In the genomic region with DNA sequence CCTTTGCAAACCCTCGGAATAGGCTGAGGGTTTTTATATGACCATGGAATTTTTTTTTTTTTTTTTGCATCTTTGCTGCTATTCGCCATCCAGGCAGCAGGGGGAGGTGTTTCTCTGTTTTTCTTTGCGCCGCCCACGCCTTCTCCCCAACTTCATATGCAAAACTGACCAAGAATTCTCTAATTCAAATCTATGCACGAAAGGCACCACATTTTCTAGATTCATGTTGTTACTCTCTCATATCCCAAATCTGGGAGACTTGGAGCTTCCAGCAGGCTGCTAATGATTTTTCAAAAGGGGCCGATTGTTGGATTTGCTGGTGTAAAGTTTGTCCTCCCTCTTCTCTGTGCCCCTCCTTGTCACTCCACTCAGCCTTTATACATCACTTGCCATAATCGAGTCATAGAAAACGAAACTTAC, we compare ENCODE assay signal across 8 cellular contexts. TPM values are rescaled to one million over a fixed set of nuclear protein-coding genes. Genes with fewer than 3 reads are reported as not detected.
A peak's percentile ranks its signal among the peaks of the same experiment; 100 is the strongest.
DNase-seq lines count a peak whose midpoint lies in the region; ATAC-seq and TF ChIP-seq lines count a peak whose summit lies in the region.

No MANE protein-coding gene starts in this region.

- peak overlapping the region in 1 of 2 experiments; percentile 15; a peak in 1 of 4 replicates for H3K4me3 ChIP-seq in DND-41 (ENCODE audit: low read depth in 1 of 2, low read length in 2 of 2)
- peak overlapping the region in 3 of 4 donors; percentile 15 to 55 (median 17) for H3K4me3 ChIP-seq in esophagus squamous epithelium

- ATAC-seq in DND-41 (ENCODE audit: insufficient read depth, low read depth) (peak; percentile 36; the same call in 1 of the 3 replicates), HG02943 (IDR thresholded peaks at IDR 0.05; ENCODE audit: low read depth, unreplicated experiment) (peak; percentile 34), HG02981 (IDR thresholded peaks at IDR 0.05; ENCODE audit: unreplicated experiment) (no peak)
- peak in 1 of 2 donors; percentile 21 for ATAC-seq in natural killer cell treated with Interleukin-12 subunit alpha and Interleukin-12 subunit beta and Interleukin-15 and Interleukin-18, amount 100 ng/mL, for 72 hours
- peak; percentile 68 for ATAC-seq in stimulated activated effector memory CD8-positive, alpha-beta T cell treated with anti-CD3 and anti-CD28 coated beads, Interleukin-12 subunit alpha, Interleukin-12 subunit beta, amount 100 ng/mL, for 72 hours

- H3K27ac Mint-ChIP-seq in activated T-cell treated with anti-CD3 and anti-CD28 coated beads, Interleukin-2, amount 50 U/mL, for 24 hours = peak overlapping the region; percentile 81
- H3K27ac Mint-ChIP-seq in natural killer cell treated with Interleukin-12 subunit alpha and Interleukin-12 subunit beta and Interleukin-15 and Interleukin-18, amount 100 ng/mL, for 72 hours = peak overlapping the region in 1 of 2 donors; percentile 14
- peak overlapping the region; percentile 85 for H3K27ac Mint-ChIP-seq in stimulated activated effector memory CD8-positive, alpha-beta T cell treated with anti-CD3 and anti-CD28 coated beads, Interleukin-12 subunit alpha, Interleukin-12 subunit beta, amount 100 ng/mL, for 72 hours

- WGBS in esophagus squamous epithelium, 2 donors = 0 to 1% methylated on average over 9 of the region's 9 CpGs

- H3K36me3 ChIP-seq in DND-41 (ENCODE audit: insufficient read depth, low read length) = no peaks in the 10 kb centered on the region
- no peaks in the 10 kb centered on the region for H3K36me3 ChIP-seq in esophagus squamous epithelium

- H3K9ac ChIP-seq in DND-41 (ENCODE audit: low read depth, low read length) = no peak overlapping the region

- H3K9me3 Mint-ChIP-seq in activated T-cell treated with anti-CD3 and anti-CD28 coated beads, Interleukin-2, amount 50 U/mL, for 24 hours = no peaks in the 10 kb centered on the region
- no peaks in the 10 kb centered on the region for H3K9me3 Mint-ChIP-seq in natural killer cell treated with Interleukin-12 subunit alpha and Interleukin-12 subunit beta and Interleukin-15 and Interleukin-18, amount 100 ng/mL, for 72 hours
- H3K9me3 Mint-ChIP-seq in stimulated activated effector memory CD8-positive, alpha-beta T cell treated with anti-CD3 and anti-CD28 coated beads, Interleukin-12 subunit alpha, Interleukin-12 subunit beta, amount 100 ng/mL, for 72 hours = no peaks in the 10 kb centered on the region

- H3K4me3 Mint-ChIP-seq in activated T-cell treated with anti-CD3 and anti-CD28 coated beads, Interleukin-2, amount 50 U/mL, for 24 hours = peak overlapping the region; percentile 67
- peak overlapping the region; percentile 67 for H3K4me3 Mint-ChIP-seq in natural killer cell treated with Interleukin-12 subunit alpha and Interleukin-12 subunit beta and Interleukin-15 and Interleukin-18, amount 100 ng/mL, for 72 hours
- peak overlapping the region; percentile 62 for H3K4me3 Mint-ChIP-seq in stimulated activated effector memory CD8-positive, alpha-beta T cell treated with anti-CD3 and anti-CD28 coated beads, Interleukin-12 subunit alpha, Interleukin-12 subunit beta, amount 100 ng/mL, for 72 hours

- H3K79me2 ChIP-seq in DND-41 (ENCODE audit: insufficient read depth, low read length) = no peaks in the 10 kb centered on the region

- DNase-seq in DND-41 (peak; percentile 38), NOMO-1 treated with DMSO at 0.1 percent for 48 hours (lab: John Stamatoyannopoulos, UW; ENCODE audit: unreplicated experiment) (peak; percentile 70), esophagus squamous epithelium (lab: John Stamatoyannopoulos, UW) (no peak)
- DNase-seq in activated T-cell treated with anti-CD3 and anti-CD28 coated beads, Interleukin-2, amount 50 U/mL, for 24 hours = peak; percentile 77
- DNase-seq in natural killer cell treated with Interleukin-12 subunit alpha and Interleukin-12 subunit beta and Interleukin-15 and Interleukin-18, amount 100 ng/mL, for 72 hours (ENCODE audit: low spot score) = no peak
- peak; percentile 60 to 75 for DNase-seq in stimulated activated effector memory CD8-positive, alpha-beta T cell treated with anti-CD3 and anti-CD28 coated beads, Interleukin-12 subunit alpha, Interleukin-12 subunit beta, amount 100 ng/mL, for 72 hours (ENCODE audit: low spot score in 2 of 2)

- H3K27me3 ChIP-seq in DND-41 (ENCODE audit: insufficient read depth, low read length, poor library complexity) (no peaks in the 10 kb centered on the region), esophagus squamous epithelium (no peaks in the 10 kb centered on the region)

- H2AFZ ChIP-seq in DND-41 (ENCODE audit: low read depth, low read length) = no peak overlapping the region

- peak; percentile 82 for TF ChIP-seq CTCF in DND-41 (IDR thresholded peaks at IDR 0.05; ENCODE audit: borderline replicate concordance, extremely low read depth, low read length, poor library complexity, severe bottlenecking)
- TF ChIP-seq CTCF in esophagus squamous epithelium (IDR thresholded peaks at IDR 0.05) = peak; percentile 64 to 81 (median 77)

- H3K4me1 ChIP-seq in DND-41 (ENCODE audit: insufficient read depth, low read length) (peaks cover 9% of the 10 kb centered on the region; the same call in 1 of the 2 replicates), esophagus squamous epithelium (peaks cover 0 to 20% (median 6%) of the 10 kb centered on the region in 3 donors)

- intact Hi-C loops in esophagus squamous epithelium (cut with DNase I) = no loop called here

- H3K4me2 ChIP-seq in DND-41 (ENCODE audit: insufficient read depth, low read length) = peak overlapping the region; percentile 43; the same call in 1 of the 2 replicates

- no peaks in the 10 kb centered on the region for H4K20me1 ChIP-seq in DND-41 (ENCODE audit: insufficient read depth, low read length)

- H3K27me3 Mint-ChIP-seq in activated T-cell treated with anti-CD3 and anti-CD28 coated beads, Interleukin-2, amount 50 U/mL, for 24 hours = no peaks in the 10 kb centered on the region
- H3K27me3 Mint-ChIP-seq in natural killer cell treated with Interleukin-12 subunit alpha and Interleukin-12 subunit beta and Interleukin-15 and Interleukin-18, amount 100 ng/mL, for 72 hours = peaks cover 0 to 2% of the 10 kb centered on the region in 2 donors

- H3K4me1 Mint-ChIP-seq in activated T-cell treated with anti-CD3 and anti-CD28 coated beads, Interleukin-2, amount 50 U/mL, for 24 hours (ENCODE audit: low read depth) = peaks cover 18% of the 10 kb centered on the region
- peaks cover 12 to 17% of the 10 kb centered on the region in 2 donors for H3K4me1 Mint-ChIP-seq in natural killer cell treated with Interleukin-12 subunit alpha and Interleukin-12 subunit beta and Interleukin-15 and Interleukin-18, amount 100 ng/mL, for 72 hours (ENCODE audit: low read depth in 2 of 2)
- H3K4me1 Mint-ChIP-seq in stimulated activated effector memory CD8-positive, alpha-beta T cell treated with anti-CD3 and anti-CD28 coated beads, Interleukin-12 subunit alpha, Interleukin-12 subunit beta, amount 100 ng/mL, for 72 hours = peaks cover 20% of the 10 kb centered on the region

- H3K9me3 ChIP-seq in DND-41 (ENCODE audit: insufficient read depth, low read length, severe bottlenecking) (no peaks in the 10 kb centered on the region), esophagus squamous epithelium (no peaks in the 10 kb centered on the region)

- TF ChIP-seq POLR2A in esophagus squamous epithelium (IDR thresholded peaks at IDR 0.05) = no peak

- H3K36me3 Mint-ChIP-seq in activated T-cell treated with anti-CD3 and anti-CD28 coated beads, Interleukin-2, amount 50 U/mL, for 24 hours (ENCODE audit: low read depth) = no peaks in the 10 kb centered on the region
- H3K36me3 Mint-ChIP-seq in natural killer cell treated with Interleukin-12 subunit alpha and Interleukin-12 subunit beta and Interleukin-15 and Interleukin-18, amount 100 ng/mL, for 72 hours = no peaks in the 10 kb centered on the region
- H3K36me3 Mint-ChIP-seq in stimulated activated effector memory CD8-positive, alpha-beta T cell treated with anti-CD3 and anti-CD28 coated beads, Interleukin-12 subunit alpha, Interleukin-12 subunit beta, amount 100 ng/mL, for 72 hours = no peaks in the 10 kb centered on the region

- H3K27ac ChIP-seq in DND-41 (ENCODE audit: low read length) (no peak overlapping the region), esophagus squamous epithelium (no peak overlapping the region)

RNA-seq across cellular contexts. Expression of a gene that starts 29.1 kb away (rescaled TPM):
- 10 to 100 TPM; 15.0 to 37.0 (median 25.6) TPM for total RNA-seq in esophagus squamous epithelium
- 10 to 100 TPM; 41.4 to 43.5 TPM for total RNA-seq in natural killer cell treated with Interleukin-12 subunit alpha and Interleukin-12 subunit beta and Interleukin-15 and Interleukin-18, amount 100 ng/mL, for 72 hours

Comparison
In these comparisons a context has a peak if more than half of its experiments do, and no peak if none do; other contexts are left out.
1. DNase-seq: peak in DND-41 (single experiment), NOMO-1 treated with DMSO at 0.1 percent for 48 hours (single experiment), activated T-cell treated with anti-CD3 and anti-CD28 coated beads, Interleukin-2, amount 50 U/mL, for 24 hours (single experiment) and stimulated activated effector memory CD8-positive, alpha-beta T cell treated with anti-CD3 and anti-CD28 coated beads, Interleukin-12 subunit alpha, Interleukin-12 subunit beta, amount 100 ng/mL, for 72 hours (2 of 2); none in esophagus squamous epithelium (single experiment) and natural killer cell treated with Interleukin-12 subunit alpha and Interleukin-12 subunit beta and Interleukin-15 and Interleukin-18, amount 100 ng/mL, for 72 hours (single experiment).
2. Peak in every context shown above with its lines, with median percentiles within 50 percentile points of each other: H3K4me3 Mint-ChIP-seq.